In the genomic region with DNA sequence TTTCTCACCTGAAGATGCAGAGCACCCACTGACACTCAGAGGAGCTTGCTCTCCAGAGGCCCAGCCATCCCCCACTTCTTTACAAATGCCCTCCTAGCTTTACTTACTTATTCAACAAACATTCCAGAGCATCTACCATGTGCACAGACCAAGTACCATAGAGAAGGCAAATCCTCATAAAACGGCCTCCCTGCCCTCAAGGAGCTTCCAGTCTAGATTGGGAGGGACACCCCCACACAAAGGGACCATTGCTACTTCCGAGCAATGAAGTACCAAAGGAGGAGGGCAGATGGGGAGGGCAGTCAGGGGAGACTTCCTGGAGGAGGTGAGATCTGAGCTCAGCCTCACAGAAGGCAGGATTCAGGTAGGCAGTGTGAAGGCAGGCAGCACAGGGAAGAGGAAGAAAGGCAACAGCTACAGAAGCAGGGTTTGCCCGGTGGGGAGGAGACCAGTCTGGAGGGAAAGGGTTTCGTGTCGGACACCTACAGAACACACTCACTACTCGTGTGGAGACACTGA, we compare ENCODE assay signal across 18 cellular contexts.
DNase-seq lines count a peak whose midpoint lies in the region; ATAC-seq, FAIRE-seq and TF ChIP-seq lines count a peak whose summit lies in the region.
"Had no signal": no experiment of that assay in that cellular context is flagged by ENCODE, and none has a peak within 500 bp of the region (broad histone marks: within the 10 kb centered on the region; RNA-seq: fewer than 3 reads in every experiment).

No MANE protein-coding gene starts in this region.

- TF ChIP-seq POLR2A in GM12878 (IDR thresholded peaks at IDR 0.05; ENCODE audit: low read depth, low read length), result no peak

- no peaks in the 10 kb centered on the region for H3K27me3 Mint-ChIP-seq in T-helper 2 cell treated with Interferon-gamma antibody and Interleukin-4, amounts not matched to agents 5 μg/mL and 100 μg/mL, for 36 hours (ENCODE audit: low read depth)
- H3K27me3 Mint-ChIP-seq in stimulated activated naive CD8-positive, alpha-beta T cell treated with anti-CD3 and anti-CD28 coated beads, Interleukin-15, Interleukin-2, amounts not matched to agents 100 ng/mL and 50 ng/mL, for 24 hours, result no peaks in the 10 kb centered on the region
- no peaks in the 10 kb centered on the region for H3K27me3 Mint-ChIP-seq in stimulated activated naive CD8-positive, alpha-beta T cell treated with anti-CD3 and anti-CD28 coated beads, Interleukin-15, amount 100 ng/mL, for 72 hours

- H3K36me3 Mint-ChIP-seq in T-helper 2 cell treated with Interferon-gamma antibody and Interleukin-4, amounts not matched to agents 5 μg/mL and 100 μg/mL, for 36 hours (ENCODE audit: low read depth), result peaks cover 57% of the 10 kb centered on the region
- H3K36me3 Mint-ChIP-seq in stimulated activated naive CD8-positive, alpha-beta T cell treated with anti-CD3 and anti-CD28 coated beads, Interleukin-15, Interleukin-2, amounts not matched to agents 100 ng/mL and 50 ng/mL, for 24 hours (ENCODE audit: low read depth), result peaks cover 61% of the 10 kb centered on the region

- FAIRE-seq in GM12878 (lab: Jason Lieb, UNC), result no peak
- FAIRE-seq: G401.6 had no signal

- TF ChIP-seq CTCF in GM12878 (IDR thresholded peaks at IDR 0.05 in 2 of 3, conservative IDR thresholded peaks at IDR 0.05 in 1 of 3; ENCODE audit: control insufficient read depth in 2 of 3, extremely low read depth in 1 of 3, insufficient read depth in 1 of 3, low read depth in 3 of 3, low read length in 3 of 3), result no peak

- WGBS in GM12878 (ENCODE audit: insufficient coverage, insufficient replicate concordance, low lambda C conversion rate, missing lambda C conversion rate), result 73% methylated on average over 6 of the region's 6 CpGs

- H3K4me3 ChIP-seq in GM12878, result no peak overlapping the region
- H3K4me3 ChIP-seq: PC-9 had no signal

- H3K79me2 ChIP-seq in GM12878 (ENCODE audit: control insufficient read depth, insufficient read depth, low read length), result no peaks in the 10 kb centered on the region; the same call in 1 of the 2 replicates

- no peak overlapping the region for H3K9ac ChIP-seq in GM12878 (ENCODE audit: control insufficient read depth, insufficient read depth, low read length)
- H3K9ac ChIP-seq: KMS-11 had no signal

- H3K9me3 Mint-ChIP-seq in T-helper 2 cell treated with Interferon-gamma antibody and Interleukin-4, amounts not matched to agents 5 μg/mL and 100 μg/mL, for 36 hours, result no peaks in the 10 kb centered on the region
- no peaks in the 10 kb centered on the region for H3K9me3 Mint-ChIP-seq in stimulated activated naive CD8-positive, alpha-beta T cell treated with anti-CD3 and anti-CD28 coated beads, Interleukin-15, Interleukin-2, amounts not matched to agents 100 ng/mL and 50 ng/mL, for 24 hours
- no peaks in the 10 kb centered on the region for H3K9me3 Mint-ChIP-seq in stimulated activated naive CD8-positive, alpha-beta T cell treated with anti-CD3 and anti-CD28 coated beads, Interleukin-15, amount 100 ng/mL, for 72 hours

- SMC1A ChIA-PET in GM12878 (lab: Charles Lee; ENCODE audit: uncharacterized antibody, unreplicated experiment), result interaction anchor here (0.9 to 1.6 kb wide), 3 partner anchors 9 to 501 kb away, joined by 3 to 4 read pairs (median 3); no protein-coding TSS in a partner anchor

- no peak overlapping the region for H2AFZ ChIP-seq in GM12878 (ENCODE audit: control insufficient read depth, low read depth, low read length)
- H2AFZ ChIP-seq: PC-9 had no signal

- no peak for ATAC-seq in stimulated activated naive CD8-positive, alpha-beta T cell treated with anti-CD3 and anti-CD28 coated beads, Interleukin-15, amount 100 ng/mL, for 72 hours
- ATAC-seq in GM12878, result no peak

- H3K27ac Mint-ChIP-seq in T-helper 2 cell treated with Interferon-gamma antibody and Interleukin-4, amounts not matched to agents 5 μg/mL and 100 μg/mL, for 36 hours, result peak overlapping the region; percentile 15
- H3K27ac Mint-ChIP-seq in stimulated activated naive CD8-positive, alpha-beta T cell treated with anti-CD3 and anti-CD28 coated beads, Interleukin-15, Interleukin-2, amounts not matched to agents 100 ng/mL and 50 ng/mL, for 24 hours, result peak overlapping the region; percentile 2
- no peak overlapping the region for H3K27ac Mint-ChIP-seq in stimulated activated naive CD8-positive, alpha-beta T cell treated with anti-CD3 and anti-CD28 coated beads, Interleukin-15, amount 100 ng/mL, for 72 hours

- H3K4me1 Mint-ChIP-seq in T-helper 2 cell treated with Interferon-gamma antibody and Interleukin-4, amounts not matched to agents 5 μg/mL and 100 μg/mL, for 36 hours (ENCODE audit: low read depth), result peaks cover 2% of the 10 kb centered on the region
- no peaks in the 10 kb centered on the region for H3K4me1 Mint-ChIP-seq in stimulated activated naive CD8-positive, alpha-beta T cell treated with anti-CD3 and anti-CD28 coated beads, Interleukin-15, Interleukin-2, amounts not matched to agents 100 ng/mL and 50 ng/mL, for 24 hours (ENCODE audit: low read depth)
- no peaks in the 10 kb centered on the region for H3K4me1 Mint-ChIP-seq in stimulated activated naive CD8-positive, alpha-beta T cell treated with anti-CD3 and anti-CD28 coated beads, Interleukin-15, amount 100 ng/mL, for 72 hours

- in situ Hi-C loops in GM12878 (cut with MboI), result no loop called here

- H3K9me3 ChIP-seq in GM12878 (replicated peaks; ENCODE audit: control insufficient read depth, insufficient read depth, low read length), result no peaks in the 10 kb centered on the region

- TF ChIP-seq EP300 in GM12878 (IDR thresholded peaks at IDR 0.05; ENCODE audit: borderline replicate concordance in 1 of 2, control insufficient read depth in 1 of 2, low read depth in 2 of 2, low read length in 2 of 2), result no peak

- RAD21 ChIA-PET in GM12878 (lab: Charles Lee; ENCODE audit: unreplicated experiment), result interaction anchor here (0.8 kb wide), 1 partner anchor 371 kb away, joined by 3 read pairs; no protein-coding TSS in a partner anchor

- H4K20me1 ChIP-seq in GM12878 (ENCODE audit: control insufficient read depth, insufficient read depth), result peaks cover 5% of the 10 kb centered on the region; the same call in 1 of the 2 replicates

- CTCF ChIA-PET in GM12878 (lab: Yijun Ruan, JAX), result no interaction called here

- TF ChIP-seq RAD21 in GM12878 (IDR thresholded peaks at IDR 0.05; ENCODE audit: insufficient read depth, low read depth, low read length), result no peak

- no peaks in the 10 kb centered on the region for H3K27me3 ChIP-seq in GM12878 (replicated peaks in 1 of 2; ENCODE audit: control insufficient read depth in 2 of 2, insufficient read depth in 2 of 2, low read length in 1 of 2)

- DNase-seq in T-helper 2 cell treated with Interferon-gamma antibody and Interleukin-4, amounts not matched to agents 5 μg/mL and 100 μg/mL, for 36 hours (ENCODE audit: low spot score), result no peak
- DNase-seq in T-helper 2 cell, result no peak
- DNase-seq in stimulated activated naive CD8-positive, alpha-beta T cell treated with anti-CD3 and anti-CD28 coated beads, Interleukin-15, amount 100 ng/mL, for 72 hours, result no peak
- no peak for DNase-seq in GM12878 (ENCODE audit: low read depth, low spot score)
- no peak for DNase-seq in activated gamma-delta T cell (lab: John Stamatoyannopoulos, UW)
- DNase-seq in amygdala (lab: John Stamatoyannopoulos, UW), result no peak
- no peak for DNase-seq in Kasumi-1 (lab: John Stamatoyannopoulos, UW)
- DNase-seq: DND-41, NCI-H1048, NCI-H1436 treated with DMSO at 0.1 percent for 48 hours, NCI-H2029 treated with DMSO at 0.1 percent for 48 hours, NCI-H2171 treated with DMSO at 0.1 percent for 48 hours, NCI-H446 treated with DMSO at 0.1 percent for 48 hours, PC-9 had no signal

- no peak overlapping the region for H3K4me2 ChIP-seq in GM12878 (ENCODE audit: control insufficient read depth, insufficient read depth)
- H3K4me2 ChIP-seq: KMS-11, PC-9 had no signal

- H3K27ac ChIP-seq in GM12878 (ENCODE audit: control insufficient read depth, insufficient read depth), result no peak overlapping the region
- H3K27ac ChIP-seq: 22Rv1, KMS-11, PC-9 had no signal

- H3K4me3 Mint-ChIP-seq in T-helper 2 cell treated with Interferon-gamma antibody and Interleukin-4, amounts not matched to agents 5 μg/mL and 100 μg/mL, for 36 hours, result no peak overlapping the region
- no peak overlapping the region for H3K4me3 Mint-ChIP-seq in stimulated activated naive CD8-positive, alpha-beta T cell treated with anti-CD3 and anti-CD28 coated beads, Interleukin-15, Interleukin-2, amounts not matched to agents 100 ng/mL and 50 ng/mL, for 24 hours
- no peak overlapping the region for H3K4me3 Mint-ChIP-seq in stimulated activated naive CD8-positive, alpha-beta T cell treated with anti-CD3 and anti-CD28 coated beads, Interleukin-15, amount 100 ng/mL, for 72 hours

- BruUV-seq in GM12878 (replicated peaks; lab: Mats Ljungman, UMichigan), result no TSS peak

- POLR2A ChIA-PET in GM12878 (lab: Charles Lee), result no interaction called here

- no peaks in the 10 kb centered on the region for H3K4me1 ChIP-seq in GM12878 (ENCODE audit: control insufficient read depth, insufficient read depth, low read length)

- intact Hi-C loops in GM12878 (cut with micrococcal nuclease; ENCODE audit: unreplicated experiment), result no loop called here

- H3K36me3 ChIP-seq in GM12878 (ENCODE audit: control insufficient read depth in 2 of 2, insufficient read depth in 2 of 2, low read length in 1 of 2), result peaks cover 45 to 50% of the 10 kb centered on the region in 2 experiments

TF ChIP-seq in GM12878, 131 proteins besides CTCF, POLR2A, EP300 and RAD21 (continues in another document):
- TF ChIP-seq, protein P1, sequence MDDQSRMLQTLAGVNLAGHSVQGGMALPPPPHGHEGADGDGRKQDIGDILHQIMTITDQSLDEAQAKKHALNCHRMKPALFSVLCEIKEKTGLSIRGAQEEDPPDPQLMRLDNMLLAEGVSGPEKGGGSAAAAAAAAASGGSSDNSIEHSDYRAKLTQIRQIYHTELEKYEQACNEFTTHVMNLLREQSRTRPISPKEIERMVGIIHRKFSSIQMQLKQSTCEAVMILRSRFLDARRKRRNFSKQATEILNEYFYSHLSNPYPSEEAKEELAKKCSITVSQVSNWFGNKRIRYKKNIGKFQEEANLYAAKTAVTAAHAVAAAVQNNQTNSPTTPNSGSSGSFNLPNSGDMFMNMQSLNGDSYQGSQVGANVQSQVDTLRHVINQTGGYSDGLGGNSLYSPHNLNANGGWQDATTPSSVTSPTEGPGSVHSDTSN (IDR thresholded peaks at IDR 0.05; ENCODE audit: insufficient replicate concordance, low read depth, low read length), result no peak
- TF ChIP-seq JUNB (IDR thresholded peaks at IDR 0.05) (no peak), LARP7 (IDR thresholded peaks at IDR 0.05) (no peak), NFXL1 (IDR thresholded peaks at IDR 0.05; ENCODE audit: borderline replicate concordance) (peak; percentile 59; the same call in 1 of the 2 replicates), BACH1 (IDR thresholded peaks at IDR 0.05; ENCODE audit: borderline replicate concordance) (no peak), CBX5 (IDR thresholded peaks at IDR 0.05; ENCODE audit: low read depth) (no peak), POLR2AphosphoS2 (IDR thresholded peaks at IDR 0.05; ENCODE audit: low read depth, low read length) (no peak)

Comparison
In these comparisons a context has a peak if more than half of its experiments do, and no peak if none do; other contexts are left out.
1. H3K27ac Mint-ChIP-seq: peak in T-helper 2 cell treated with Interferon-gamma antibody and Interleukin-4, amounts not matched to agents 5 μg/mL and 100 μg/mL, for 36 hours (single experiment) and stimulated activated naive CD8-positive, alpha-beta T cell treated with anti-CD3 and anti-CD28 coated beads, Interleukin-15, Interleukin-2, amounts not matched to agents 100 ng/mL and 50 ng/mL, for 24 hours (single experiment); none in stimulated activated naive CD8-positive, alpha-beta T cell treated with anti-CD3 and anti-CD28 coated beads, Interleukin-15, amount 100 ng/mL, for 72 hours (0 of 2).